8 cellular contexts compared by ENCODE assay signal in the genomic region with DNA sequence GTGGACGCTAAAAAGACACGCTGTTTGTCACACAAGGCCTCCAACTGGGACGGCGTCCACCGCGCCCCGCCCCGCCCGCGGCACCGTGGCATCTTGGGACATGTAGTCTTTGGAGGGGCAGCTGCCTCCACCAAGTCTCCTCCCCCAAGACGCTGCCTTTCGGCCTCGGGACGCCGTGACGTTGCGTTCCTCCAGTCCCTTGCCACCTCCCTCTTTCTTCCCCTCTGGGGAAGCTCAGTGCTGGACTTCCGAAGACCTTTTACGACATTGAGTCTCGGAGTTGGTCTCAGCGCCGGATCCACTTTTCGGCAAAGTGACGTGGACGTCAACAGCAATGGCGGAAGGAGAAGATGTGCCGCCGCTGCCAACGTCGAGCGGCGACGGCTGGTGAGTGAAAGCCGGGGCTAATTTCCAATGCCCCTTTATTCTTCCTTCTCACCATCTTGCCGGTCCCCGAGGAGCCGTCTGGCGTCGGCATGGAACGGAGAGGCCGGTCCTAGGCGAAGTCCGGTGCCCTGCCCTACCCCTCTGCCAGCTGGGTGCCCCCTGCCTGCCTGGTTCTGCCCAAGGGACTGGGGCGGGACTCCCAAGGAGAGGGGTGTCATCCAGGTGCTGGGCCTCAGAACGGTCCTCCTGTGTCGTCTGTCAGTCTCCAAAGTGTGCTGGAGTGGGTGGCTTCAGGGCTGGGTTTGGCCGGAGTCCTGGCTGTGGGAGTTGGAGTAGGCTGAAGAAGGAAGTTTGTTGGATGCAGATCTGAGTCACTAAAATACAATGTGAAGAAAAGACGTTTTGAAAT. TPM values are rescaled to one million over a fixed set of nuclear protein-coding genes. Genes with fewer than 3 reads are reported as not detected.
DNase-seq lines count a peak whose midpoint lies in the region; ATAC-seq and TF ChIP-seq lines count a peak whose summit lies in the region.

TBC1D23 (plus strand) TSS at position 308 of the 796 bp plus-strand sequence; CDS start at position 335, 27 bp downstream.

- H3K4me3 ChIP-seq in epithelial cell of proximal tubule (ENCODE audit: low read depth, low read length): peak within 1 kb of the TSS; percentile 97

- peak within 1 kb of the TSS; percentile 97 for H3K27ac Mint-ChIP-seq in activated T-cell treated with anti-CD3 and anti-CD28 coated beads, Interleukin-2, amount 50 U/mL, for 24 hours

- no peaks in the 10 kb centered on the region for H3K9me3 Mint-ChIP-seq in activated T-cell treated with anti-CD3 and anti-CD28 coated beads, Interleukin-2, amount 50 U/mL, for 24 hours

- H3K4me3 Mint-ChIP-seq in activated T-cell treated with anti-CD3 and anti-CD28 coated beads, Interleukin-2, amount 50 U/mL, for 24 hours: peak within 1 kb of the TSS; percentile 97

- DNase-seq in DMS53 (lab: John Stamatoyannopoulos, UW): peak; percentile 97
- DNase-seq in KG1 (lab: John Stamatoyannopoulos, UW): peak; percentile 98
- DNase-seq in activated T-cell treated with anti-CD3 and anti-CD28 coated beads, Interleukin-2, amount 50 U/mL, for 24 hours: peak; percentile 97
- peak; percentile 97 for DNase-seq in epithelial cell of proximal tubule (ENCODE audit: low read depth)
- DNase-seq in mucosa of gallbladder (ENCODE audit: low spot score): peak; percentile 98
- peak; percentile 89 to 95 for DNase-seq in stimulated activated CD8-positive, alpha-beta memory T cell treated with anti-CD3 and anti-CD28 coated beads, Interleukin-4, amount 100 ng/mL, for 4 hours (ENCODE audit: low read depth in 2 of 2, low spot score in 1 of 2)

- no peaks in the 10 kb centered on the region for H3K27me3 Mint-ChIP-seq in activated T-cell treated with anti-CD3 and anti-CD28 coated beads, Interleukin-2, amount 50 U/mL, for 24 hours

- H3K36me3 Mint-ChIP-seq in activated T-cell treated with anti-CD3 and anti-CD28 coated beads, Interleukin-2, amount 50 U/mL, for 24 hours (ENCODE audit: low read depth): peaks cover 7% of the 10 kb centered on the region

- ATAC-seq in GM21723 (IDR thresholded peaks at IDR 0.05; ENCODE audit: unreplicated experiment): peak; percentile 100

- no peak for TF ChIP-seq CTCF in epithelial cell of proximal tubule (conservative IDR thresholded peaks at IDR 0.05; ENCODE audit: low read depth, low read length)

- peaks cover 64% of the 10 kb centered on the region for H3K4me1 Mint-ChIP-seq in activated T-cell treated with anti-CD3 and anti-CD28 coated beads, Interleukin-2, amount 50 U/mL, for 24 hours (ENCODE audit: low read depth)

TF ChIP-seq in PFSK-1, 5 proteins besides CTCF, POLR2A, EP300 and RAD21:
- TF ChIP-seq POLR2AphosphoS5 (IDR thresholded peaks at IDR 0.05; ENCODE audit: low read depth, low read length): peak; percentile 67; the same call in 1 of the 2 replicates
- TF ChIP-seq SIN3A (IDR thresholded peaks at IDR 0.05; ENCODE audit: borderline replicate concordance, insufficient read depth, low read length): 0 out of 2 replicates have a peak, but pooled peaks have one; percentile 23
- TF ChIP-seq TAF1 (IDR thresholded peaks at IDR 0.05; ENCODE audit: borderline replicate concordance, insufficient read depth, low read length): peak; percentile 79; the same call in 1 of the 2 replicates
- TF ChIP-seq FOXP2 (optimal IDR thresholded peaks at IDR 0.05; ENCODE audit: borderline replicate concordance, extremely low read depth, extremely low read length, insufficient read depth): peak; percentile 87
- TF ChIP-seq, protein P1, sequence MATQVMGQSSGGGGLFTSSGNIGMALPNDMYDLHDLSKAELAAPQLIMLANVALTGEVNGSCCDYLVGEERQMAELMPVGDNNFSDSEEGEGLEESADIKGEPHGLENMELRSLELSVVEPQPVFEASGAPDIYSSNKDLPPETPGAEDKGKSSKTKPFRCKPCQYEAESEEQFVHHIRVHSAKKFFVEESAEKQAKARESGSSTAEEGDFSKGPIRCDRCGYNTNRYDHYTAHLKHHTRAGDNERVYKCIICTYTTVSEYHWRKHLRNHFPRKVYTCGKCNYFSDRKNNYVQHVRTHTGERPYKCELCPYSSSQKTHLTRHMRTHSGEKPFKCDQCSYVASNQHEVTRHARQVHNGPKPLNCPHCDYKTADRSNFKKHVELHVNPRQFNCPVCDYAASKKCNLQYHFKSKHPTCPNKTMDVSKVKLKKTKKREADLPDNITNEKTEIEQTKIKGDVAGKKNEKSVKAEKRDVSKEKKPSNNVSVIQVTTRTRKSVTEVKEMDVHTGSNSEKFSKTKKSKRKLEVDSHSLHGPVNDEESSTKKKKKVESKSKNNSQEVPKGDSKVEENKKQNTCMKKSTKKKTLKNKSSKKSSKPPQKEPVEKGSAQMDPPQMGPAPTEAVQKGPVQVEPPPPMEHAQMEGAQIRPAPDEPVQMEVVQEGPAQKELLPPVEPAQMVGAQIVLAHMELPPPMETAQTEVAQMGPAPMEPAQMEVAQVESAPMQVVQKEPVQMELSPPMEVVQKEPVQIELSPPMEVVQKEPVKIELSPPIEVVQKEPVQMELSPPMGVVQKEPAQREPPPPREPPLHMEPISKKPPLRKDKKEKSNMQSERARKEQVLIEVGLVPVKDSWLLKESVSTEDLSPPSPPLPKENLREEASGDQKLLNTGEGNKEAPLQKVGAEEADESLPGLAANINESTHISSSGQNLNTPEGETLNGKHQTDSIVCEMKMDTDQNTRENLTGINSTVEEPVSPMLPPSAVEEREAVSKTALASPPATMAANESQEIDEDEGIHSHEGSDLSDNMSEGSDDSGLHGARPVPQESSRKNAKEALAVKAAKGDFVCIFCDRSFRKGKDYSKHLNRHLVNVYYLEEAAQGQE (IDR thresholded peaks at IDR 0.05; ENCODE audit: insufficient read depth in 1 of 2, low read depth in 2 of 2, low read length in 2 of 2): peak in 1 of 2 experiments; percentile 54; a peak in 1 of 4 replicates

RNA-seq across cellular contexts. Expression of gene TBC1D23, which starts in this region (rescaled TPM):
- 6.1 TPM for polyA plus RNA-seq in PFSK-1 (2012; ENCODE audit: insufficient read length, low read depth)
- 22.1 and 24.3 TPM in 2 replicates for total RNA-seq in epithelial cell of proximal tubule
- total RNA-seq in mucosa of gallbladder: 43.6 TPM

Comparison
In these comparisons a context has a peak if more than half of its experiments do, and no peak if none do; other contexts are left out.
1. Peak in every context shown above with its lines: DNase-seq, ATAC-seq and H3K4me3 ChIP-seq.